ENCODE assay signal across 1 cellular context in the genomic region with DNA sequence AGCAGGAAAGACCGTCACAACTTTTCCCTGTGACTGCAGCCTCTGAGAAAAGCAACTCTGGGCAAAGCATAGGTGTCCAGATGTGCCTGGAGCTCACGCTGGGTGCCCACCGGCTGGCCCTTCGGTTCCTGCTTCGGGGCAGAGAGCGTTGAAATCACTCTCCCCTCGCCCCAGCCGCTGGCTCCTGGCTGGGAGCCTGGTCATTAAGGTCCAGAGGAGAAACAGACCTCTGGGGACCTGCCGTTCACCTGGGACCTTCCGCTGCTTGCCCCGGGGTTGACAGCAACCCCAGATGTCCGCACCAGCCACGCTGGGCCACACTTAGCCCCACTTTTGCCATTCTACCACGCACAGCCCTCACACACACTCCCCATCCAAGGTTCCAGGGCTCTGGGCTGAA.
TF ChIP-seq lines count a peak whose summit lies in the region.

No MANE protein-coding gene starts in this region.

TF ChIP-seq in H1, 55 proteins besides CTCF, POLR2A, EP300 and RAD21:
- no peak for TF ChIP-seq RBBP5 (IDR thresholded peaks at IDR 0.05; ENCODE audit: borderline replicate concordance, low read depth, low read length)
- no peak for TF ChIP-seq HDAC6 (IDR thresholded peaks at IDR 0.05; ENCODE audit: low read depth, low read length)
- TF ChIP-seq RNF2 (IDR thresholded peaks at IDR 0.05; ENCODE audit: borderline replicate concordance, low read depth, low read length, missing control alignments, poor library complexity, severe bottlenecking) = no peak
- TF ChIP-seq SIN3A (conservative IDR thresholded peaks at IDR 0.05 in 1 of 2, IDR thresholded peaks at IDR 0.05 in 1 of 2; ENCODE audit: low read depth in 1 of 2, low read length in 2 of 2) = no peak
- no peak for TF ChIP-seq TEAD4 (IDR thresholded peaks at IDR 0.05; ENCODE audit: low read depth, low read length)
